1 cellular context compared by ENCODE assay signal in genomic region chr22:39972656-39973055, GRCh38.
TF ChIP-seq lines count a peak whose summit lies in the region.

No MANE protein-coding gene starts in this region.

TF ChIP-seq in K562, 482 proteins besides CTCF, POLR2A, EP300 and RAD21:
- TF ChIP-seq SUPT5H (IDR thresholded peaks at IDR 0.05) (peak; percentile 57), MCM3 (IDR thresholded peaks at IDR 0.05) (no peak), TEAD2 (tag; IDR thresholded peaks at IDR 0.05) (no peak), PHB2 (IDR thresholded peaks at IDR 0.05; ENCODE audit: low read depth) (no peak), KDM4B (IDR thresholded peaks at IDR 0.05; ENCODE audit: borderline replicate concordance in 2 of 2, low read depth in 1 of 2) (no peak), ZNF740 (CRISPR knock-in tag; IDR thresholded peaks at IDR 0.05) (no peak), ZNF740 (tag; IDR thresholded peaks at IDR 0.05) (no peak), ARHGAP35 (IDR thresholded peaks at IDR 0.05; ENCODE audit: partially characterized antibody) (no peak), TRIM24 (IDR thresholded peaks at IDR 0.05) (no peak), HDAC8 (tag; IDR thresholded peaks at IDR 0.05) (no peak), TARDBP (IDR thresholded peaks at IDR 0.05) (0 out of 2 replicates have a peak, but pooled peaks have one; percentile 51), ETV1 (tag; conservative IDR thresholded peaks at IDR 0.05; ENCODE audit: low read depth) (no peak)
